Comparison of ENCODE assay signal across 26 cellular contexts in genomic region chr11:122360875-122361274, GRCh38.
DNase-seq lines count a peak whose midpoint lies in the region; ATAC-seq and TF ChIP-seq lines count a peak whose summit lies in the region.
"Had no signal": no experiment of that assay in that cellular context is flagged by ENCODE, and none has a peak within 500 bp of the region (broad histone marks: within the 10 kb centered on the region; RNA-seq: fewer than 3 reads in every experiment).

No MANE protein-coding gene starts in this region.

- WGBS in psoas muscle, 3 donors = 96 to 98% (median 97%) methylated on average over 4 of the region's 4 CpGs

- H3K27ac Mint-ChIP-seq in chondrocyte (ENCODE audit: unreplicated experiment) = no peak overlapping the region
- H3K27ac Mint-ChIP-seq in natural killer cell treated with Interleukin-12 subunit alpha and Interleukin-12 subunit beta and Interleukin-15 and Interleukin-18, amount 100 ng/mL, for 72 hours = no peak overlapping the region
- H3K27ac Mint-ChIP-seq: activated naive CD8-positive, alpha-beta T cell treated with anti-CD3 and anti-CD28 coated beads for 36 hours; activated T-helper 2 cell treated with anti-CD3 and anti-CD28 coated beads, Interferon-gamma antibody, Interleukin-2, Interleukin-4, amounts not matched to agents 10 μg/mL and 5 μg/mL and 100 μg/mL, durations not matched to agents 14 hours and 24 hours and 36 hours; T-cell had no signal

- peaks cover 3% of the 10 kb centered on the region for H3K27me3 Mint-ChIP-seq in chondrocyte (ENCODE audit: low read depth)
- peaks cover 3 to 8% of the 10 kb centered on the region in 2 donors for H3K27me3 Mint-ChIP-seq in natural killer cell treated with Interleukin-12 subunit alpha and Interleukin-12 subunit beta and Interleukin-15 and Interleukin-18, amount 100 ng/mL, for 72 hours
- H3K27me3 Mint-ChIP-seq: T-cell had no signal

- no peak overlapping the region for H2AFZ ChIP-seq in MM.1S (ENCODE audit: low read length)

- DNase-seq in GM12865 (ENCODE audit: low read depth) (no peak), MM.1S (no peak), chondrocyte (ENCODE audit: low spot score) (no peak), psoas muscle (no peak), cortex of kidney (lab: John Stamatoyannopoulos, UW) (no peak), brain microvascular endothelial cell (no peak)
- no peak for DNase-seq in natural killer cell treated with Interleukin-12 subunit alpha and Interleukin-12 subunit beta and Interleukin-15 and Interleukin-18, amount 100 ng/mL, for 72 hours (ENCODE audit: low spot score)
- DNase-seq: activated CD4-positive, alpha-beta T cell treated with anti-CD3 and anti-CD28 coated beads for 48 hours; activated CD8-positive, alpha-beta memory T cell treated with anti-CD3 and anti-CD28 coated beads, Interleukin-2, amount 50 U/mL, for 4 hours; activated naive CD8-positive, alpha-beta T cell treated with anti-CD3 and anti-CD28 coated beads for 36 hours; colonic mucosa; COR-L47; GOT3; hypothalamus; NCI-H2107; NCI-H510A treated with DMSO at 0.1 percent for 48 hours; nucleus accumbens; Right ventricle myocardium superior; spleen; stimulated activated CD4-positive, alpha-beta T cell treated with anti-CD3 and anti-CD28 coated beads, Interleukin-4, amount 100 ng/mL, for 4 hours; stomach; T-cell; upper lobe of left lung had no signal

- H3K27me3 ChIP-seq in MM.1S (replicated peaks; ENCODE audit: insufficient read depth, low read length) (no peaks in the 10 kb centered on the region), psoas muscle (ENCODE audit: insufficient read depth in 3 of 3, low read length in 2 of 3) (peaks cover 0 to 4% (median 0%) of the 10 kb centered on the region in 3 donors), brain microvascular endothelial cell (replicated peaks) (peaks cover 1% of the 10 kb centered on the region)
- H3K27me3 ChIP-seq: colonic mucosa, stomach, upper lobe of left lung had no signal

- H3K79me2 ChIP-seq in MM.1S (ENCODE audit: low read length) = no peaks in the 10 kb centered on the region

- no peaks in the 10 kb centered on the region for H3K36me3 Mint-ChIP-seq in chondrocyte (ENCODE audit: low read depth)
- H3K36me3 Mint-ChIP-seq in natural killer cell treated with Interleukin-12 subunit alpha and Interleukin-12 subunit beta and Interleukin-15 and Interleukin-18, amount 100 ng/mL, for 72 hours = no peaks in the 10 kb centered on the region
- H3K36me3 Mint-ChIP-seq: activated naive CD8-positive, alpha-beta T cell treated with anti-CD3 and anti-CD28 coated beads for 36 hours; brain; T-cell had no signal

- H3K9ac ChIP-seq in MM.1S (ENCODE audit: low read length) = no peak overlapping the region

- H3K9me3 Mint-ChIP-seq in chondrocyte (ENCODE audit: low read depth) = peaks cover 10% of the 10 kb centered on the region
- no peaks in the 10 kb centered on the region for H3K9me3 Mint-ChIP-seq in natural killer cell treated with Interleukin-12 subunit alpha and Interleukin-12 subunit beta and Interleukin-15 and Interleukin-18, amount 100 ng/mL, for 72 hours
- H3K9me3 Mint-ChIP-seq: activated naive CD8-positive, alpha-beta T cell treated with anti-CD3 and anti-CD28 coated beads for 36 hours; activated T-helper 2 cell treated with anti-CD3 and anti-CD28 coated beads, Interferon-gamma antibody, Interleukin-2, Interleukin-4, amounts not matched to agents 10 μg/mL and 5 μg/mL and 100 μg/mL, durations not matched to agents 14 hours and 24 hours and 36 hours had no signal

- no peak overlapping the region for H3K4me2 ChIP-seq in MM.1S (ENCODE audit: low read depth, low read length)

- no peaks in the 10 kb centered on the region for H3K4me1 ChIP-seq in MM.1S (ENCODE audit: low read length)
- H3K4me1 ChIP-seq in psoas muscle = peaks cover 10% of the 10 kb centered on the region
- H3K4me1 ChIP-seq: colonic mucosa, stomach, upper lobe of left lung had no signal

- intact Hi-C loops in psoas muscle (cut with DNase I) = loop anchor here in 1 of 2 donors (10.0 kb wide), 1 partner anchor 146 kb away; no protein-coding TSS in a partner anchor

- no peak for ATAC-seq in psoas muscle
- ATAC-seq in natural killer cell treated with Interleukin-12 subunit alpha and Interleukin-12 subunit beta and Interleukin-15 and Interleukin-18, amount 100 ng/mL, for 72 hours = no peak
- ATAC-seq: T-cell had no signal

- H4K20me1 ChIP-seq in MM.1S (ENCODE audit: insufficient read depth, low read length) = no peaks in the 10 kb centered on the region

- peak; percentile 14 for TF ChIP-seq CTCF in GM12865 (IDR thresholded peaks at IDR 0.05; ENCODE audit: insufficient read depth, low read depth, low read length, missing control alignments)
- TF ChIP-seq CTCF in MM.1S (IDR thresholded peaks at IDR 0.05; ENCODE audit: low read length) = peak; percentile 22
- peak; percentile 27 for TF ChIP-seq CTCF in chondrocyte (IDR thresholded peaks at IDR 0.05)
- TF ChIP-seq CTCF in psoas muscle (IDR thresholded peaks at IDR 0.05) = peak; percentile 17
- TF ChIP-seq CTCF in brain microvascular endothelial cell (IDR thresholded peaks at IDR 0.05; ENCODE audit: low read depth, low read length, missing control alignments) = no peak

- H3K9me2 ChIP-seq in MM.1S (replicated peaks; ENCODE audit: insufficient read depth, low read length) = no peaks in the 10 kb centered on the region

- H3K27ac ChIP-seq in MM.1S (ENCODE audit: low read length) (no peak overlapping the region), psoas muscle (no peak overlapping the region), brain microvascular endothelial cell (no peak overlapping the region)
- H3K27ac ChIP-seq: colonic mucosa, spleen, stomach, upper lobe of left lung had no signal

- H3K36me3 ChIP-seq in MM.1S (replicated peaks; ENCODE audit: insufficient read depth, low read length) (no peaks in the 10 kb centered on the region), psoas muscle (ENCODE audit: insufficient read depth in 1 of 2, low read depth in 1 of 2) (no peaks in the 10 kb centered on the region), brain microvascular endothelial cell (replicated peaks) (no peaks in the 10 kb centered on the region)
- H3K36me3 ChIP-seq: colonic mucosa, spleen, stomach, upper lobe of left lung had no signal

- H3F3A ChIP-seq in MM.1S (ENCODE audit: insufficient read depth, low read length) = no peaks in the 10 kb centered on the region

- H3K4me3 ChIP-seq in GM12865 (ENCODE audit: low read depth, low read length) = no peak overlapping the region
- no peak overlapping the region for H3K4me3 ChIP-seq in MM.1S (ENCODE audit: low read length)
- H3K4me3 ChIP-seq in psoas muscle = no peak overlapping the region
- no peak overlapping the region for H3K4me3 ChIP-seq in brain microvascular endothelial cell (ENCODE audit: low read depth, low read length)
- H3K4me3 ChIP-seq: colonic mucosa, lung, spleen, stomach, upper lobe of left lung had no signal

- H3K9me3 ChIP-seq in MM.1S (replicated peaks; ENCODE audit: insufficient read depth, low read length) (no peaks in the 10 kb centered on the region), psoas muscle (no peaks in the 10 kb centered on the region)
- H3K9me3 ChIP-seq: colonic mucosa, stomach, upper lobe of left lung had no signal

- H3K4me3 Mint-ChIP-seq in chondrocyte (ENCODE audit: unreplicated experiment) = no peak overlapping the region
- no peak overlapping the region for H3K4me3 Mint-ChIP-seq in natural killer cell treated with Interleukin-12 subunit alpha and Interleukin-12 subunit beta and Interleukin-15 and Interleukin-18, amount 100 ng/mL, for 72 hours
- H3K4me3 Mint-ChIP-seq: activated naive CD8-positive, alpha-beta T cell treated with anti-CD3 and anti-CD28 coated beads for 36 hours; T-cell had no signal

- peaks cover 4% of the 10 kb centered on the region for H3K4me1 Mint-ChIP-seq in chondrocyte (ENCODE audit: low read depth)
- H3K4me1 Mint-ChIP-seq in natural killer cell treated with Interleukin-12 subunit alpha and Interleukin-12 subunit beta and Interleukin-15 and Interleukin-18, amount 100 ng/mL, for 72 hours (ENCODE audit: low read depth in 2 of 2) = no peaks in the 10 kb centered on the region
- H3K4me1 Mint-ChIP-seq: activated naive CD8-positive, alpha-beta T cell treated with anti-CD3 and anti-CD28 coated beads for 36 hours; T-cell had no signal

- in situ Hi-C loops in brain microvascular endothelial cell (cut with HindIII; ENCODE audit: low pct_ligation_motif_present, low sequenced_read_pairs) = no loop called here
